In the genomic region with DNA sequence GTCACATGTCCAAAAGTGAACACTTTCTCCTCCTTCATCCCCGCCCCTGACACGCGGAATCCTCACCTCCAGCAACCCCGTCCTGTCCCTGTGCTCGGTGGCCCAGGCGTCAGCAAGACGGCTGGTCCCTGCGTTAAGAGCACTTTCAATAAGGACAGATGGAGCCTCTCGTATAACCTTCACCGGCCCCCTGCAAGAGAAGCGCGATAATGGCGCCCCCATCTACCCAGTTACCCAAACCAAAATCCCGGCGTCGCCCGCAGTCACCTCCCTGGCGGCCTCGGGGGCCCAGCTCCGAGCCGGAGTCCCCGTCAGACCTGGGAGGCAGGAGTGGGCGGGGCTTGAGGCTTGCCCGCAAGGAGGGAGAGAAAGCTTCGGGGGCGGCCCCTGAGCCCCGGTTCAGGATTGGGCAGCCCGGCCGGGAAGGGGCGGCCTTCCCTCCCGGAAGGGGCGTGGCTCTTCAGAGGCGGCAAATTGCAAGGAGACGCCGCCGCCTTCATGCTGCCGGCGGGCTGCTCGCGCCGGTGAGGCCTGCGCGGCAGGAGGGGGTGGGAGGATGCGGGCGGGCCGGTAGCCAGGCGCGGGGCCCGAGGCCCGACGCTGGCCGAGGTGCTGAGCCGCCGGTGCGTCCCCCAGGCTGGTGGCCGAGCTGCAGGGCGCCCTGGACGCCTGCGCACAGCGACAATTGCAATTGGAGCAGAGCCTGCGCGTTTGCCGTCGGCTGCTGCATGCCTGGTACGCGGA, we compare ENCODE assay signal across 1 cellular context.
TF ChIP-seq lines count a peak whose summit lies in the region.

A gene with protein sequence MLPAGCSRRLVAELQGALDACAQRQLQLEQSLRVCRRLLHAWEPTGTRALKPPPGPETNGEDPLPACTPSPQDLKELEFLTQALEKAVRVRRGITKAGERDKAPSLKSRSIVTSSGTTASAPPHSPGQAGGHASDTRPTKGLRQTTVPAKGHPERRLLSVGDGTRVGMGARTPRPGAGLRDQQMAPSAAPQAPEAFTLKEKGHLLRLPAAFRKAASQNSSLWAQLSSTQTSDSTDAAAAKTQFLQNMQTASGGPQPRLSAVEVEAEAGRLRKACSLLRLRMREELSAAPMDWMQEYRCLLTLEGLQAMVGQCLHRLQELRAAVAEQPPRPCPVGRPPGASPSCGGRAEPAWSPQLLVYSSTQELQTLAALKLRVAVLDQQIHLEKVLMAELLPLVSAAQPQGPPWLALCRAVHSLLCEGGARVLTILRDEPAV (plus strand): TSS at position 463 of the 744 bp plus-strand sequence. CDS start 36 bp downstream, at position 499.

TF ChIP-seq in K562, 482 proteins besides CTCF, POLR2A, EP300 and RAD21 (continued from another document and continues in another):
- TF ChIP-seq, protein P1, sequence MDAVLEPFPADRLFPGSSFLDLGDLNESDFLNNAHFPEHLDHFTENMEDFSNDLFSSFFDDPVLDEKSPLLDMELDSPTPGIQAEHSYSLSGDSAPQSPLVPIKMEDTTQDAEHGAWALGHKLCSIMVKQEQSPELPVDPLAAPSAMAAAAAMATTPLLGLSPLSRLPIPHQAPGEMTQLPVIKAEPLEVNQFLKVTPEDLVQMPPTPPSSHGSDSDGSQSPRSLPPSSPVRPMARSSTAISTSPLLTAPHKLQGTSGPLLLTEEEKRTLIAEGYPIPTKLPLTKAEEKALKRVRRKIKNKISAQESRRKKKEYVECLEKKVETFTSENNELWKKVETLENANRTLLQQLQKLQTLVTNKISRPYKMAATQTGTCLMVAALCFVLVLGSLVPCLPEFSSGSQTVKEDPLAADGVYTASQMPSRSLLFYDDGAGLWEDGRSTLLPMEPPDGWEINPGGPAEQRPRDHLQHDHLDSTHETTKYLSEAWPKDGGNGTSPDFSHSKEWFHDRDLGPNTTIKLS (IDR thresholded peaks at IDR 0.05; ENCODE audit: borderline replicate concordance, low read depth) = peak; percentile 48; the same call in 1 of the 2 replicates
- TF ChIP-seq ZNF239 (CRISPR knock-in tag; IDR thresholded peaks at IDR 0.05) (no peak), BRD9 (IDR thresholded peaks at IDR 0.05; ENCODE audit: low read depth, partially characterized antibody) (no peak), CBX3 (IDR thresholded peaks at IDR 0.05; ENCODE audit: borderline replicate concordance in 1 of 2, low read length in 2 of 2) (no peak), MBD2 (IDR thresholded peaks at IDR 0.05; ENCODE audit: borderline replicate concordance, low read depth) (peak; percentile 43; the same call in 1 of the 2 replicates), CAMTA2 (CRISPR knock-in tag; conservative IDR thresholded peaks at IDR 0.05) (no peak), MYNN (IDR thresholded peaks at IDR 0.05) (peak; percentile 15; the same call in 1 of the 2 replicates), MYNN (CRISPR knock-in tag; IDR thresholded peaks at IDR 0.05) (no peak), ILK (tag; IDR thresholded peaks at IDR 0.05; ENCODE audit: borderline replicate concordance, low read depth) (no peak), ATF1 (CRISPR knock-in tag; IDR thresholded peaks at IDR 0.05) (no peak), ATF1 (tag; IDR thresholded peaks at IDR 0.05) (peak; percentile 69), TAF7 (tag; IDR thresholded peaks at IDR 0.05) (no peak), RBBP5 (IDR thresholded peaks at IDR 0.05; ENCODE audit: borderline replicate concordance, insufficient read depth, low read length, poor library complexity, severe bottlenecking) (peak; percentile 47), SMAD2 (IDR thresholded peaks at IDR 0.05; ENCODE audit: low read depth, low read length) (no peak), POLR2B (IDR thresholded peaks at IDR 0.05; ENCODE audit: low read depth, partially characterized antibody) (no peak), ZNF75A (CRISPR knock-in tag; IDR thresholded peaks at IDR 0.05) (no peak), MEF2D (tag; conservative IDR thresholded peaks at IDR 0.05; ENCODE audit: low read depth) (no peak), ZFPM2 (CRISPR knock-in tag; IDR thresholded peaks at IDR 0.05) (no peak), ZBTB17 (CRISPR knock-in tag; IDR thresholded peaks at IDR 0.05) (no peak), GATAD2A (IDR thresholded peaks at IDR 0.05) (no peak), ILF3 (IDR thresholded peaks at IDR 0.05; ENCODE audit: borderline replicate concordance) (no peak)
- TF ChIP-seq, protein P2, sequence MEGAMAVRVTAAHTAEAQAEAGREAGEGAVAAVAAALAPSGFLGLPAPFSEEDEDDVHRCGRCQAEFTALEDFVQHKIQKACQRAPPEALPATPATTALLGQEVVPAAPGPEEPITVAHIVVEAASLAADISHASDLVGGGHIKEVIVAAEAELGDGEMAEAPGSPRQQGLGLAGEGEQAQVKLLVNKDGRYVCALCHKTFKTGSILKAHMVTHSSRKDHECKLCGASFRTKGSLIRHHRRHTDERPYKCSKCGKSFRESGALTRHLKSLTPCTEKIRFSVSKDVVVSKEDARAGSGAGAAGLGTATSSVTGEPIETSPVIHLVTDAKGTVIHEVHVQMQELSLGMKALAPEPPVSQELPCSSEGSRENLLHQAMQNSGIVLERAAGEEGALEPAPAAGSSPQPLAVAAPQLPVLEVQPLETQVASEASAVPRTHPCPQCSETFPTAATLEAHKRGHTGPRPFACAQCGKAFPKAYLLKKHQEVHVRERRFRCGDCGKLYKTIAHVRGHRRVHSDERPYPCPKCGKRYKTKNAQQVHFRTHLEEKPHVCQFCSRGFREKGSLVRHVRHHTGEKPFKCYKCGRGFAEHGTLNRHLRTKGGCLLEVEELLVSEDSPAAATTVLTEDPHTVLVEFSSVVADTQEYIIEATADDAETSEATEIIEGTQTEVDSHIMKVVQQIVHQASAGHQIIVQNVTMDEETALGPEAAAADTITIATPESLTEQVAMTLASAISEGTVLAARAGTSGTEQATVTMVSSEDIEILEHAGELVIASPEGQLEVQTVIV (CRISPR knock-in tag; IDR thresholded peaks at IDR 0.05; ENCODE audit: borderline replicate concordance) = no peak
- TF ChIP-seq, protein P3, sequence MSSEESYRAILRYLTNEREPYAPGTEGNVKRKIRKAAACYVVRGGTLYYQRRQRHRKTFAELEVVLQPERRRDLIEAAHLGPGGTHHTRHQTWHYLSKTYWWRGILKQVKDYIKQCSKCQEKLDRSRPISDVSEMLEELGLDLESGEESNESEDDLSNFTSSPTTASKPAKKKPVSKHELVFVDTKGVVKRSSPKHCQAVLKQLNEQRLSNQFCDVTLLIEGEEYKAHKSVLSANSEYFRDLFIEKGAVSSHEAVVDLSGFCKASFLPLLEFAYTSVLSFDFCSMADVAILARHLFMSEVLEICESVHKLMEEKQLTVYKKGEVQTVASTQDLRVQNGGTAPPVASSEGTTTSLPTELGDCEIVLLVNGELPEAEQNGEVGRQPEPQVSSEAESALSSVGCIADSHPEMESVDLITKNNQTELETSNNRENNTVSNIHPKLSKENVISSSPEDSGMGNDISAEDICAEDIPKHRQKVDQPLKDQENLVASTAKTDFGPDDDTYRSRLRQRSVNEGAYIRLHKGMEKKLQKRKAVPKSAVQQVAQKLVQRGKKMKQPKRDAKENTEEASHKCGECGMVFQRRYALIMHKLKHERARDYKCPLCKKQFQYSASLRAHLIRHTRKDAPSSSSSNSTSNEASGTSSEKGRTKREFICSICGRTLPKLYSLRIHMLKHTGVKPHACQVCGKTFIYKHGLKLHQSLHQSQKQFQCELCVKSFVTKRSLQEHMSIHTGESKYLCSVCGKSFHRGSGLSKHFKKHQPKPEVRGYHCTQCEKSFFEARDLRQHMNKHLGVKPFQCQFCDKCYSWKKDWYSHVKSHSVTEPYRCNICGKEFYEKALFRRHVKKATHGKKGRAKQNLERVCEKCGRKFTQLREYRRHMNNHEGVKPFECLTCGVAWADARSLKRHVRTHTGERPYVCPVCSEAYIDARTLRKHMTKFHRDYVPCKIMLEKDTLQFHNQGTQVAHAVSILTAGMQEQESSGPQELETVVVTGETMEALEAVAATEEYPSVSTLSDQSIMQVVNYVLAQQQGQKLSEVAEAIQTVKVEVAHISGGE (CRISPR knock-in tag; IDR thresholded peaks at IDR 0.05) = no peak
- TF ChIP-seq, protein P4, sequence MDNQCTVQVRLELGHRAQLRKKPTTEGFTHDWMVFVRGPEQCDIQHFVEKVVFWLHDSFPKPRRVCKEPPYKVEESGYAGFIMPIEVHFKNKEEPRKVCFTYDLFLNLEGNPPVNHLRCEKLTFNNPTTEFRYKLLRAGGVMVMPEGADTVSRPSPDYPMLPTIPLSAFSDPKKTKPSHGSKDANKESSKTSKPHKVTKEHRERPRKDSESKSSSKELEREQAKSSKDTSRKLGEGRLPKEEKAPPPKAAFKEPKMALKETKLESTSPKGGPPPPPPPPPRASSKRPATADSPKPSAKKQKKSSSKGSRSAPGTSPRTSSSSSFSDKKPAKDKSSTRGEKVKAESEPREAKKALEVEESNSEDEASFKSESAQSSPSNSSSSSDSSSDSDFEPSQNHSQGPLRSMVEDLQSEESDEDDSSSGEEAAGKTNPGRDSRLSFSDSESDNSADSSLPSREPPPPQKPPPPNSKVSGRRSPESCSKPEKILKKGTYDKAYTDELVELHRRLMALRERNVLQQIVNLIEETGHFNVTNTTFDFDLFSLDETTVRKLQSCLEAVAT (IDR thresholded peaks at IDR 0.05) = no peak
- TF ChIP-seq, protein P5, sequence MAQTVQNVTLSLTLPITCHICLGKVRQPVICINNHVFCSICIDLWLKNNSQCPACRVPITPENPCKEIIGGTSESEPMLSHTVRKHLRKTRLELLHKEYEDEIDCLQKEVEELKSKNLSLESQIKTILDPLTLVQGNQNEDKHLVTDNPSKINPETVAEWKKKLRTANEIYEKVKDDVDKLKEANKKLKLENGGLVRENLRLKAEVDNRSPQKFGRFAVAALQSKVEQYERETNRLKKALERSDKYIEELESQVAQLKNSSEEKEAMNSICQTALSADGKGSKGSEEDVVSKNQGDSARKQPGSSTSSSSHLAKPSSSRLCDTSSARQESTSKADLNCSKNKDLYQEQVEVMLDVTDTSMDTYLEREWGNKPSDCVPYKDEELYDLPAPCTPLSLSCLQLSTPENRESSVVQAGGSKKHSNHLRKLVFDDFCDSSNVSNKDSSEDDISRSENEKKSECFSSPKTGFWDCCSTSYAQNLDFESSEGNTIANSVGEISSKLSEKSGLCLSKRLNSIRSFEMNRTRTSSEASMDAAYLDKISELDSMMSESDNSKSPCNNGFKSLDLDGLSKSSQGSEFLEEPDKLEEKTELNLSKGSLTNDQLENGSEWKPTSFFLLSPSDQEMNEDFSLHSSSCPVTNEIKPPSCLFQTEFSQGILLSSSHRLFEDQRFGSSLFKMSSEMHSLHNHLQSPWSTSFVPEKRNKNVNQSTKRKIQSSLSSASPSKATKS (CRISPR knock-in tag; IDR thresholded peaks at IDR 0.05) = no peak
- TF ChIP-seq, protein P6, sequence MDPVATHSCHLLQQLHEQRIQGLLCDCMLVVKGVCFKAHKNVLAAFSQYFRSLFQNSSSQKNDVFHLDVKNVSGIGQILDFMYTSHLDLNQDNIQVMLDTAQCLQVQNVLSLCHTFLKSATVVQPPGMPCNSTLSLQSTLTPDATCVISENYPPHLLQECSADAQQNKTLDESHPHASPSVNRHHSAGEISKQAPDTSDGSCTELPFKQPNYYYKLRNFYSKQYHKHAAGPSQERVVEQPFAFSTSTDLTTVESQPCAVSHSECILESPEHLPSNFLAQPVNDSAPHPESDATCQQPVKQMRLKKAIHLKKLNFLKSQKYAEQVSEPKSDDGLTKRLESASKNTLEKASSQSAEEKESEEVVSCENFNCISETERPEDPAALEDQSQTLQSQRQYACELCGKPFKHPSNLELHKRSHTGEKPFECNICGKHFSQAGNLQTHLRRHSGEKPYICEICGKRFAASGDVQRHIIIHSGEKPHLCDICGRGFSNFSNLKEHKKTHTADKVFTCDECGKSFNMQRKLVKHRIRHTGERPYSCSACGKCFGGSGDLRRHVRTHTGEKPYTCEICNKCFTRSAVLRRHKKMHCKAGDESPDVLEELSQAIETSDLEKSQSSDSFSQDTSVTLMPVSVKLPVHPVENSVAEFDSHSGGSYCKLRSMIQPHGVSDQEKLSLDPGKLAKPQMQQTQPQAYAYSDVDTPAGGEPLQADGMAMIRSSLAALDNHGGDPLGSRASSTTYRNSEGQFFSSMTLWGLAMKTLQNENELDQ (CRISPR knock-in tag; IDR thresholded peaks at IDR 0.05; ENCODE audit: borderline replicate concordance) = no peak
- TF ChIP-seq, protein P7, sequence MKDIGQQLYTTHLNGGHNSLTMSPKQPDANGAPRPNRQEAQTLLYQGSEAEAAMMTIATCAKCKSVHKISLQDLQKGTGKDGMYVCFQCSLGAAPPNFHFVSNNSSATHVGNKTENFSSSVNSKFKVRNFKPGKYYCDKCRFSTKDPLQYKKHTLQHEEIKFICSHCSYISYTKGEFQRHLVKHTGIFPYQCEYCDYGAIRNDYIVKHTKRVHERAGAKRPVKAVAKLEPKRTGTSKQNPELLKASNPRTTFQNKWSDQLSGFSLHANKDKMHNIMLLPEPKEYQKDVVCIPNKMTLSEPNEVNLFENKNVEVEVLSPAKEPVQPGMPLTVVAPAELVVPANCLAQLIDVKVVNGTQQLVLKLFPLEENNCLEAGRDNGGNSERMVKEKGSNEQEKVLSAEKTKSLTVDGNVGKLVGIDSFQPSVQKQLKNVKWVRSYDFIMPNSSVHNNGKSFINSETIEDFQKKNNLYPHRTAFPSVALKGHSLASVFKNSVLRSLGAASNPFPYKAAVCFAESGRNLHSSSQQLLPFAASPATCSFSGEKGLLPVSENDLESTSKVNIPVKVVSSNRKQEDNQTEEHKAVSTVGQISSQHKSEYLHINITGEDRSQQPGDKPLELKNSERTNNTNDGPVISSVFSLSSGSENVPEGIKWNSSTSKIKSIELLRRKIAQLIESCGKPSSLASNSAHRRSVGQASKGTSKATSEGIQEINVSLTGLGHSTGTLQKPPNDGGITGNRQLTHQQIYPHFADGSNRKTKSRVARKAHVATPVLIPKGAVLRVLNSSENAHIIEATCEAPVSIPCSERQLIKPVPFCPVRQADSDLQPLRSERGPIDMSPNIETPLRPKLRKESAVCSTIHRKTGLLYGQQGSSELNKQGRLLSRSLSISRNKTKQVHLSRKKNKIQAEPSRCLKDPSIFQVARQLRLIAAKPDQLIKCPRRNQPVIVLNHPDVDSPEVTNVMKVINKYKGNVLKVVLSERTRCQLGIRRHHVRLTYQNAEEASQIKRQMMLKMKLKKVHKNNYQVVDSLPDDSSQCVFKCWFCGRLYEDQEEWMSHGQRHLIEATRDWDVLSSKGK (CRISPR knock-in tag; IDR thresholded peaks at IDR 0.05) = no peak
- TF ChIP-seq, protein P8, sequence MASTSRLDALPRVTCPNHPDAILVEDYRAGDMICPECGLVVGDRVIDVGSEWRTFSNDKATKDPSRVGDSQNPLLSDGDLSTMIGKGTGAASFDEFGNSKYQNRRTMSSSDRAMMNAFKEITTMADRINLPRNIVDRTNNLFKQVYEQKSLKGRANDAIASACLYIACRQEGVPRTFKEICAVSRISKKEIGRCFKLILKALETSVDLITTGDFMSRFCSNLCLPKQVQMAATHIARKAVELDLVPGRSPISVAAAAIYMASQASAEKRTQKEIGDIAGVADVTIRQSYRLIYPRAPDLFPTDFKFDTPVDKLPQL (IDR thresholded peaks at IDR 0.05; ENCODE audit: extremely low read depth, insufficient read length) = no peak
- TF ChIP-seq, protein P9, sequence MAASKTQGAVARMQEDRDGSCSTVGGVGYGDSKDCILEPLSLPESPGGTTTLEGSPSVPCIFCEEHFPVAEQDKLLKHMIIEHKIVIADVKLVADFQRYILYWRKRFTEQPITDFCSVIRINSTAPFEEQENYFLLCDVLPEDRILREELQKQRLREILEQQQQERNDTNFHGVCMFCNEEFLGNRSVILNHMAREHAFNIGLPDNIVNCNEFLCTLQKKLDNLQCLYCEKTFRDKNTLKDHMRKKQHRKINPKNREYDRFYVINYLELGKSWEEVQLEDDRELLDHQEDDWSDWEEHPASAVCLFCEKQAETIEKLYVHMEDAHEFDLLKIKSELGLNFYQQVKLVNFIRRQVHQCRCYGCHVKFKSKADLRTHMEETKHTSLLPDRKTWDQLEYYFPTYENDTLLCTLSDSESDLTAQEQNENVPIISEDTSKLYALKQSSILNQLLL (CRISPR knock-in tag; IDR thresholded peaks at IDR 0.05; ENCODE audit: borderline replicate concordance) = no peak
